In the genomic region with DNA sequence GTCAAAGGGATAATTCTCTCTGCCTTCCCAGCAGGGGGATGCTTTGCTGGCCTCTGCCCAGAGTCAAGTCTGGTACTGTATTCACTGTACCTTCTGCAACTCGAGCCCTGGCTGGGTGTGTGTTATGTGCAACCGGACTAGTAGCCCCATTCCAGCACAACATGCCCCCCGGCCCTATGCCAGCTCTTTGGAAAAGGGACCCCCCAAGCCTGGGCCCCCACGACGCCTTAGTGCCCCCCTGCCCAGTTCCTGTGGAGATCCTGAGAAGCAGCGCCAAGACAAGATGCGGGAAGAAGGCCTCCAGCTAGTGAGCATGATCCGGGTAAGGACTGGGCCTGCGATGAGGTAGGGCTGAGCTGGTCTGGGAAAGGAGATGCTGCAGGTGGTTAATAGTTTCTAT, we compare ENCODE assay signal across 17 cellular contexts. TPM values are rescaled to one million over a fixed set of nuclear protein-coding genes. Genes with fewer than 3 reads are reported as not detected.
DNase-seq lines count a peak whose midpoint lies in the region; ATAC-seq and TF ChIP-seq lines count a peak whose summit lies in the region.
"Had no signal": no experiment of that assay in that cellular context is flagged by ENCODE, and none has a peak within 500 bp of the region (broad histone marks: within the 10 kb centered on the region; RNA-seq: fewer than 3 reads in every experiment).

No MANE protein-coding gene starts in this region.

- TF ChIP-seq CTCF in RWPE1 (conservative IDR thresholded peaks at IDR 0.05; ENCODE audit: low read depth): no peak
- no peak for TF ChIP-seq CTCF in spleen (IDR thresholded peaks at IDR 0.05 in 8 of 11, conservative IDR thresholded peaks at IDR 0.05 in 3 of 11)

- WGBS in spleen, 5 donors: 92 to 96% (median 95%) methylated on average over 9 of the region's 9 CpGs

- CTCF ChIA-PET in RWPE1 (lab: Yijun Ruan, JAX): interaction anchor here (1.4 to 1.9 kb wide), 2 partner anchors 10 to 11 kb away, joined by 4 to 9 read pairs; a partner anchor contains a TSS

- no peak overlapping the region for H3K4me3 ChIP-seq in spleen
- H3K4me3 ChIP-seq: A549, PC-9 had no signal

- no peak for DNase-seq in activated T-cell treated with anti-CD3 and anti-CD28 coated beads, Interleukin-2, amount 50 U/mL, for 24 hours
- DNase-seq in activated T-cell treated with anti-CD3 and anti-CD28 coated beads, Interleukin-2, amount 50 U/mL, for 1 hour: no peak
- DNase-seq in RWPE1 (ENCODE audit: low spot score): no peak
- DNase-seq in effector memory CD8-positive, alpha-beta T cell: no peak
- no peak for DNase-seq in stimulated activated effector memory CD8-positive, alpha-beta T cell treated with anti-CD3 and anti-CD28 coated beads, Interleukin-12 subunit alpha, Interleukin-12 subunit beta, amount 100 ng/mL, for 72 hours (ENCODE audit: low spot score in 2 of 2)
- no peak for DNase-seq in spleen
- DNase-seq: DMS 273 treated with DMSO at 0.1 percent for 48 hours, GOT3, KG1, NCI-H1436 treated with DMSO at 0.1 percent for 48 hours, NCI-H2081, NCI-H510A treated with DMSO at 0.1 percent for 48 hours, NCI-H82, PC-9 had no signal

- H3K27me3 Mint-ChIP-seq in activated T-cell treated with anti-CD3 and anti-CD28 coated beads, Interleukin-2, amount 50 U/mL, for 24 hours: no peaks in the 10 kb centered on the region
- H3K27me3 Mint-ChIP-seq in effector memory CD8-positive, alpha-beta T cell: no peaks in the 10 kb centered on the region

- peaks cover 9 to 74% (median 70%) of the 10 kb centered on the region in 6 donors for H3K36me3 ChIP-seq in spleen

- POLR2A ChIA-PET in RWPE1 (lab: Yijun Ruan, JAX; ENCODE audit: low non-redundant PET): no interaction called here

- H3K4me3 Mint-ChIP-seq in activated T-cell treated with anti-CD3 and anti-CD28 coated beads, Interleukin-2, amount 50 U/mL, for 24 hours: no peak overlapping the region
- no peak overlapping the region for H3K4me3 Mint-ChIP-seq in effector memory CD8-positive, alpha-beta T cell
- no peak overlapping the region for H3K4me3 Mint-ChIP-seq in stimulated activated effector memory CD8-positive, alpha-beta T cell treated with anti-CD3 and anti-CD28 coated beads, Interleukin-12 subunit alpha, Interleukin-12 subunit beta, amount 100 ng/mL, for 72 hours

- intact Hi-C loops in spleen (cut with DNase I; ENCODE audit: low total_unique reads): no loop called here

- H3K27ac ChIP-seq in RWPE1 (peak overlapping the region; percentile 28; the same call in 1 of the 2 replicates), spleen (peak overlapping the region in 2 of 8 donors; percentile 18 to 36)
- H3K27ac ChIP-seq: A549, C4-2B, PC-9 had no signal

- H3K9me3 ChIP-seq in spleen: no peaks in the 10 kb centered on the region
- H3K9me3 ChIP-seq: A549 had no signal

- no peak for TF ChIP-seq POLR2A in spleen (IDR thresholded peaks at IDR 0.05)

- H3K27me3 ChIP-seq in spleen (replicated peaks in 1 of 7): no peaks in the 10 kb centered on the region

- peaks cover 87% of the 10 kb centered on the region for H3K36me3 Mint-ChIP-seq in activated T-cell treated with anti-CD3 and anti-CD28 coated beads, Interleukin-2, amount 50 U/mL, for 24 hours (ENCODE audit: low read depth)
- peaks cover 55% of the 10 kb centered on the region for H3K36me3 Mint-ChIP-seq in effector memory CD8-positive, alpha-beta T cell (ENCODE audit: insufficient read depth)
- peaks cover 82% of the 10 kb centered on the region for H3K36me3 Mint-ChIP-seq in stimulated activated effector memory CD8-positive, alpha-beta T cell treated with anti-CD3 and anti-CD28 coated beads, Interleukin-12 subunit alpha, Interleukin-12 subunit beta, amount 100 ng/mL, for 72 hours

- H3K4me1 ChIP-seq in spleen: peaks cover 13 to 61% (median 41%) of the 10 kb centered on the region in 6 donors

- peaks cover 36% of the 10 kb centered on the region for H3K4me1 Mint-ChIP-seq in activated T-cell treated with anti-CD3 and anti-CD28 coated beads, Interleukin-2, amount 50 U/mL, for 24 hours (ENCODE audit: low read depth)
- peaks cover 23 to 26% of the 10 kb centered on the region in 2 donors for H3K4me1 Mint-ChIP-seq in effector memory CD8-positive, alpha-beta T cell (ENCODE audit: low read depth in 2 of 2)
- peaks cover 41% of the 10 kb centered on the region for H3K4me1 Mint-ChIP-seq in stimulated activated effector memory CD8-positive, alpha-beta T cell treated with anti-CD3 and anti-CD28 coated beads, Interleukin-12 subunit alpha, Interleukin-12 subunit beta, amount 100 ng/mL, for 72 hours

- H3K27ac Mint-ChIP-seq in activated T-cell treated with anti-CD3 and anti-CD28 coated beads, Interleukin-2, amount 50 U/mL, for 24 hours: peak overlapping the region; percentile 74
- H3K27ac Mint-ChIP-seq in effector memory CD8-positive, alpha-beta T cell: peak overlapping the region; percentile 25 to 73
- peak overlapping the region; percentile 65 for H3K27ac Mint-ChIP-seq in stimulated activated effector memory CD8-positive, alpha-beta T cell treated with anti-CD3 and anti-CD28 coated beads, Interleukin-12 subunit alpha, Interleukin-12 subunit beta, amount 100 ng/mL, for 72 hours

- no peak for ATAC-seq in effector memory CD8-positive, alpha-beta T cell (replicated peaks)
- ATAC-seq in stimulated activated effector memory CD8-positive, alpha-beta T cell treated with anti-CD3 and anti-CD28 coated beads, Interleukin-12 subunit alpha, Interleukin-12 subunit beta, amount 100 ng/mL, for 72 hours: no peak
- ATAC-seq in GM21529 (IDR thresholded peaks at IDR 0.05; ENCODE audit: unreplicated experiment): no peak
- ATAC-seq: A549 had no signal

- no peaks in the 10 kb centered on the region for H3K9me3 Mint-ChIP-seq in activated T-cell treated with anti-CD3 and anti-CD28 coated beads, Interleukin-2, amount 50 U/mL, for 24 hours
- H3K9me3 Mint-ChIP-seq in effector memory CD8-positive, alpha-beta T cell: no peaks in the 10 kb centered on the region
- H3K9me3 Mint-ChIP-seq in stimulated activated effector memory CD8-positive, alpha-beta T cell treated with anti-CD3 and anti-CD28 coated beads, Interleukin-12 subunit alpha, Interleukin-12 subunit beta, amount 100 ng/mL, for 72 hours: no peaks in the 10 kb centered on the region

RNA-seq across cellular contexts. Expression of a gene that starts 3.3 kb away (rescaled TPM):
- 100 to 1,000 TPM in 3 of 7 donors, 10 to 100 TPM in 4; 61.9 to 113 (median 96.9) TPM for total RNA-seq in spleen
- 100 to 1,000 TPM in 2 of 3 donors, 10 to 100 TPM in 1; 56.5 to 148 (median 122) TPM for polyA plus RNA-seq in spleen

RNA-seq across cellular contexts. Expression of a gene that starts 4.2 kb away (rescaled TPM):
- 100 to 1,000 TPM in 5 of 7 donors, 10 to 100 TPM in 2; 80.0 to 295 (median 189) TPM for total RNA-seq in spleen
- polyA plus RNA-seq in spleen: 100 to 1,000 TPM; 337 to 509 (median 433) TPM

RNA-seq across cellular contexts. Expression of a gene that starts 9.2 kb away (rescaled TPM):
- 10 to 100 TPM; 17.7 to 27.3 (median 19.9) TPM for total RNA-seq in spleen
- 10 to 100 TPM; 25.4 to 50.6 (median 48.5) TPM for polyA plus RNA-seq in spleen

RNA-seq across cellular contexts. Expression of a gene that starts 10.5 kb away (rescaled TPM):
- total RNA-seq in spleen: 100 to 1,000 TPM; 122 to 265 (median 218) TPM
- polyA plus RNA-seq in spleen: 100 to 1,000 TPM in 2 of 3 donors, 10 to 100 TPM in 1; 85.8 to 166 (median 118) TPM

RNA-seq across cellular contexts. Expression of a gene that starts 14.6 kb away (rescaled TPM):
- 100 to 1,000 TPM; 157 to 303 (median 247) TPM for total RNA-seq in spleen
- polyA plus RNA-seq in spleen: 100 to 1,000 TPM; 349 to 441 (median 364) TPM
